ENCODE assay signal across 8 cellular contexts in genomic region chr11:65095974-65096806, GRCh38. TPM values are rescaled to one million over a fixed set of nuclear protein-coding genes. Genes with fewer than 3 reads are reported as not detected.
DNase-seq lines count a peak whose midpoint lies in the region; ATAC-seq and TF ChIP-seq lines count a peak whose summit lies in the region.

TSS of gene VPS51 (plus strand) at chr11:65096214. CDS start at chr11:65096251, 37 bp downstream.

- TF ChIP-seq CTCF in AG09309 (IDR thresholded peaks at IDR 0.05; ENCODE audit: control insufficient read depth, insufficient read depth, low read depth, low read length, missing control alignments) (no peak), chondrocyte (IDR thresholded peaks at IDR 0.05) (no peak), kidney epithelial cell (IDR thresholded peaks at IDR 0.05; ENCODE audit: insufficient read depth, low read length, poor library complexity, severe bottlenecking) (no peak)

- ATAC-seq in GM19025 (IDR thresholded peaks at IDR 0.05; ENCODE audit: low read depth, unreplicated experiment) (peak; percentile 78), HG03342 (IDR thresholded peaks at IDR 0.05; ENCODE audit: unreplicated experiment) (peak; percentile 85)

- H3K4me3 ChIP-seq in AG09309 (ENCODE audit: control insufficient read depth, low read depth, low read length) (peak within 1 kb of the TSS; percentile 77), kidney epithelial cell (ENCODE audit: low read depth, low read length) (peak within 1 kb of the TSS; percentile 67)

- H3K27me3 Mint-ChIP-seq in chondrocyte (ENCODE audit: low read depth) = no peaks in the 10 kb centered on the region

- H3K36me3 ChIP-seq in kidney epithelial cell (ENCODE audit: control insufficient read depth, insufficient read depth, low read length) = no peaks in the 10 kb centered on the region

- no peaks in the 10 kb centered on the region for H3K36me3 Mint-ChIP-seq in chondrocyte (ENCODE audit: low read depth)

- DNase-seq in AG09309 (ENCODE audit: low read depth) = peak; percentile 73
- peak; percentile 69 for DNase-seq in NCI-H460 (ENCODE audit: extremely low read depth, low read depth)
- DNase-seq in activated CD4-positive, alpha-beta T cell treated with anti-CD3 and anti-CD28 coated beads for 24 hours (ENCODE audit: low read depth in 2 of 2) = peak; percentile 70 to 71
- no peak for DNase-seq in chondrocyte (ENCODE audit: low spot score)
- no peak for DNase-seq in kidney epithelial cell (ENCODE audit: low read depth)
- DNase-seq in stimulated activated CD4-positive, alpha-beta T cell treated with anti-CD3 and anti-CD28 coated beads, Interleukin-15, amount 100 ng/mL, for 24 hours = peak; percentile 90

- H3K27me3 ChIP-seq in kidney epithelial cell (ENCODE audit: control insufficient read depth, insufficient read depth, low read length) = no peaks in the 10 kb centered on the region

- peak within 1 kb of the TSS; percentile 88 for H3K4me3 Mint-ChIP-seq in chondrocyte (ENCODE audit: unreplicated experiment)

- peaks cover 18% of the 10 kb centered on the region for H3K4me1 Mint-ChIP-seq in chondrocyte (ENCODE audit: low read depth)

- H3K27ac Mint-ChIP-seq in chondrocyte (ENCODE audit: unreplicated experiment) = peak within 1 kb of the TSS; percentile 89

- no peaks in the 10 kb centered on the region for H3K9me3 Mint-ChIP-seq in chondrocyte (ENCODE audit: low read depth)

RNA-seq across cellular contexts. Expression of gene VPS51, which starts in this region (rescaled TPM):
- total RNA-seq in NCI-H460 (2014; rRNA removed; shearing (Covaris generic)) = 50.3 and 60.0 TPM in 2 replicates
- polyA plus RNA-seq in NCI-H460 (2014; cell fraction: nucleus; rRNA removed) = 116 and 124 TPM in 2 replicates
- 72.8 to 94.0 TPM (median 73.4 TPM) in 3 replicates for total RNA-seq in chondrocyte
- total RNA-seq in kidney epithelial cell = 153 and 391 TPM in 2 replicates

Comparison
In these comparisons a context has a peak if more than half of its experiments do, and no peak if none do; other contexts are left out.
1. DNase-seq: peak in AG09309 (single experiment), NCI-H460 (single experiment), activated CD4-positive, alpha-beta T cell treated with anti-CD3 and anti-CD28 coated beads for 24 hours (2 of 2) and stimulated activated CD4-positive, alpha-beta T cell treated with anti-CD3 and anti-CD28 coated beads, Interleukin-15, amount 100 ng/mL, for 24 hours (single experiment); none in chondrocyte (single experiment) and kidney epithelial cell (single experiment).